Comparison of ENCODE assay signal across 19 cellular contexts in genomic region chrX:150007356-150007755, GRCh38.
"Had no signal": no experiment of that assay in that cellular context is flagged by ENCODE, and none has a peak within 500 bp of the region (broad histone marks: within the 10 kb centered on the region; RNA-seq: fewer than 3 reads in every experiment).

No MANE protein-coding gene starts in this region.

- DNase-seq: gastrocnemius medialis; heart right ventricle; hypothalamus; islet precursor cell; left lung; lower lobe of right lung; mesendoderm; naive thymus-derived CD4-positive, alpha-beta T cell; nephron progenitor cell; psoas muscle; spleen; stimulated activated CD4-positive, alpha-beta T cell treated with anti-CD3 and anti-CD28 coated beads, Interleukin-15, amount 100 ng/mL, for 24 hours; stimulated activated CD4-positive, alpha-beta T cell treated with anti-CD3 and anti-CD28 coated beads, Interleukin-1b, Interleukin-23, amount 100 ng/mL, for 48 hours; stimulated activated CD4-positive, alpha-beta T cell treated with anti-CD3 and anti-CD28 coated beads, Interleukin-4, amount 100 ng/mL, for 24 hours; tibial artery; upper lobe of left lung; uterus had no signal

- H3K36me3 ChIP-seq: gastrocnemius medialis, heart right ventricle, left lung, lower lobe of right lung, spleen, tibial artery, upper lobe of left lung, uterus had no signal

- H3K27me3 ChIP-seq: gastrocnemius medialis, heart right ventricle, left lung, spleen, tibial artery, upper lobe of left lung, uterus had no signal

- H3K9me3 ChIP-seq: gastrocnemius medialis, heart right ventricle, left lung, lower lobe of right lung, psoas muscle, spleen, tibial artery, upper lobe of left lung, uterus had no signal

- ATAC-seq: gastrocnemius medialis; heart right ventricle; left lung; lower lobe of right lung; naive thymus-derived CD4-positive, alpha-beta T cell; psoas muscle; sciatic nerve; stimulated activated memory B cell treated with anti-CD40 and anti-IgM and Interleukin-4, amounts not matched to agents 10 μg/mL and 1 μg/mL and 100 μg/mL, for 72 hours had no signal

- H3K27ac ChIP-seq: gastrocnemius medialis, heart right ventricle, left lung, lower lobe of right lung, psoas muscle, spleen, tibial artery, upper lobe of left lung, uterus had no signal

- H3K4me3 ChIP-seq: gastrocnemius medialis, heart right ventricle, left lung, lower lobe of right lung, psoas muscle, spleen, tibial artery, upper lobe of left lung, uterus had no signal
